8 cellular contexts compared by ENCODE assay signal in genomic region chr4:106329027-106329618, GRCh38. TPM values are rescaled to one million over a fixed set of nuclear protein-coding genes. Genes with fewer than 3 reads are reported as not detected.
DNase-seq lines count a peak whose midpoint lies in the region; ATAC-seq and TF ChIP-seq lines count a peak whose summit lies in the region.

No MANE protein-coding gene starts in this region.

- H4K91ac ChIP-seq in trophoblast cell (ENCODE audit: low read depth, low read length) = no peak overlapping the region

- peaks cover 0 to 6% of the 10 kb centered on the region in 2 experiments for H3K36me3 ChIP-seq in trophoblast cell (ENCODE audit: control insufficient read depth in 1 of 2, insufficient read depth in 2 of 2, low read length in 2 of 2)

- H2AFZ ChIP-seq in trophoblast cell (ENCODE audit: insufficient read depth, low read length, poor library complexity) = no peak overlapping the region

- intact Hi-C loops in activated T-helper 2 cell treated with anti-CD3 and anti-CD28 coated beads, Interferon-gamma antibody, Interleukin-2, Interleukin-4, amounts not matched to agents 10 μg/mL and 5 μg/mL and 100 μg/mL, durations not matched to agents 14 hours and 24 hours and 36 hours (cut with micrococcal nuclease) = no loop called here

- H3K27me3 ChIP-seq in trophoblast cell (ENCODE audit: insufficient read depth, low read length) = no peaks in the 10 kb centered on the region

- H3K36me3 Mint-ChIP-seq in activated T-helper 2 cell treated with anti-CD3 and anti-CD28 coated beads, Interferon-gamma antibody, Interleukin-2, Interleukin-4, amounts not matched to agents 10 μg/mL and 5 μg/mL and 100 μg/mL, durations not matched to agents 14 hours and 24 hours and 36 hours (ENCODE audit: low read depth) = peaks cover 62% of the 10 kb centered on the region

- H3K27ac ChIP-seq in trophoblast cell (ENCODE audit: low read depth, low read length) = no peak overlapping the region

- peak; percentile 66 for TF ChIP-seq CTCF in epithelial cell of esophagus (IDR thresholded peaks at IDR 0.05; ENCODE audit: insufficient read depth, low read depth, low read length, missing control alignments)

- no peak overlapping the region for H3K18ac ChIP-seq in trophoblast cell (ENCODE audit: low read length)

- H3K14ac ChIP-seq in trophoblast cell (ENCODE audit: low read length) = no peak overlapping the region

- H3K79me1 ChIP-seq in trophoblast cell (ENCODE audit: low read length) = no peaks in the 10 kb centered on the region

- no peaks in the 10 kb centered on the region for H3K4me1 ChIP-seq in trophoblast cell (ENCODE audit: control insufficient read depth in 1 of 2, insufficient read depth in 2 of 2, low read length in 2 of 2)

- H3K4me3 Mint-ChIP-seq in activated T-helper 2 cell treated with anti-CD3 and anti-CD28 coated beads, Interferon-gamma antibody, Interleukin-2, Interleukin-4, amounts not matched to agents 10 μg/mL and 5 μg/mL and 100 μg/mL, durations not matched to agents 14 hours and 24 hours and 36 hours (ENCODE audit: low read depth) = no peak overlapping the region

- H2BK5ac ChIP-seq in trophoblast cell (ENCODE audit: low read depth, low read length, poor library complexity) = no peak overlapping the region

- H3K9me3 ChIP-seq in trophoblast cell (ENCODE audit: insufficient read depth, low read depth, low read length) = no peaks in the 10 kb centered on the region

- no CpG with 5 or more reads among the region's 1 CpG for WGBS in trophoblast cell (ENCODE audit: extremely low coverage, insufficient coverage, insufficient read length)

- H3K27me3 Mint-ChIP-seq in activated T-helper 2 cell treated with anti-CD3 and anti-CD28 coated beads, Interferon-gamma antibody, Interleukin-2, Interleukin-4, amounts not matched to agents 10 μg/mL and 5 μg/mL and 100 μg/mL, durations not matched to agents 14 hours and 24 hours and 36 hours (ENCODE audit: low read depth) = no peaks in the 10 kb centered on the region

- H3K27ac Mint-ChIP-seq in activated T-helper 2 cell treated with anti-CD3 and anti-CD28 coated beads, Interferon-gamma antibody, Interleukin-2, Interleukin-4, amounts not matched to agents 10 μg/mL and 5 μg/mL and 100 μg/mL, durations not matched to agents 14 hours and 24 hours and 36 hours = no peak overlapping the region

- H3K4me1 Mint-ChIP-seq in activated T-helper 2 cell treated with anti-CD3 and anti-CD28 coated beads, Interferon-gamma antibody, Interleukin-2, Interleukin-4, amounts not matched to agents 10 μg/mL and 5 μg/mL and 100 μg/mL, durations not matched to agents 14 hours and 24 hours and 36 hours (ENCODE audit: low read depth) = peaks cover 10% of the 10 kb centered on the region

- no peak overlapping the region for H3K4me2 ChIP-seq in trophoblast cell (ENCODE audit: low read length)

- no peak overlapping the region for H4K8ac ChIP-seq in trophoblast cell (ENCODE audit: low read depth, low read length)

- ATAC-seq in GM19372 (IDR thresholded peaks at IDR 0.05; ENCODE audit: low read depth, unreplicated experiment) (peak; percentile 90), HG03378 (IDR thresholded peaks at IDR 0.05; ENCODE audit: unreplicated experiment) (peak; percentile 78)

- no peak overlapping the region for H4K12ac ChIP-seq in trophoblast cell (ENCODE audit: low read depth, low read length)

- no peak overlapping the region for H3K23ac ChIP-seq in trophoblast cell (ENCODE audit: low read length)

- H3K9ac ChIP-seq in trophoblast cell (ENCODE audit: low read length) = no peak overlapping the region

- no peak overlapping the region for H2BK12ac ChIP-seq in trophoblast cell (ENCODE audit: low read length)

- no peak overlapping the region for H2BK120ac ChIP-seq in trophoblast cell (ENCODE audit: insufficient read depth, low read length, poor library complexity)

- H3K79me2 ChIP-seq in trophoblast cell (ENCODE audit: control insufficient read depth, insufficient read depth, low read length, poor library complexity) = no peaks in the 10 kb centered on the region

- no peak overlapping the region for H3K4ac ChIP-seq in trophoblast cell (ENCODE audit: low read depth, low read length)

- no peaks in the 10 kb centered on the region for H3K9me3 Mint-ChIP-seq in activated T-helper 2 cell treated with anti-CD3 and anti-CD28 coated beads, Interferon-gamma antibody, Interleukin-2, Interleukin-4, amounts not matched to agents 10 μg/mL and 5 μg/mL and 100 μg/mL, durations not matched to agents 14 hours and 24 hours and 36 hours

- DNase-seq in DMS53 treated with DMSO at 0.1 percent for 48 hours (lab: John Stamatoyannopoulos, UW; ENCODE audit: unreplicated experiment) (peak; percentile 27), RPMI7951 (ENCODE audit: low read depth) (peak; percentile 17), epithelial cell of esophagus (ENCODE audit: low read depth) (peak; percentile 55), trophoblast cell (peak; percentile 1 to 58), KG1 (lab: John Stamatoyannopoulos, UW) (no peak)
- DNase-seq in activated T-helper 2 cell treated with anti-CD3 and anti-CD28 coated beads, Interferon-gamma antibody, Interleukin-2, Interleukin-4, amounts not matched to agents 10 μg/mL and 5 μg/mL and 100 μg/mL, durations not matched to agents 14 hours and 24 hours and 36 hours (ENCODE audit: low spot score) = no peak

- H2AK5ac ChIP-seq in trophoblast cell (ENCODE audit: low read length) = no peak overlapping the region

- H3K4me3 ChIP-seq in epithelial cell of esophagus (ENCODE audit: low read length) (no peak overlapping the region), trophoblast cell (ENCODE audit: low read depth, low read length) (no peak overlapping the region)

RNA-seq across cellular contexts. Expression of gene AIMP1, which starts 12.8 kb away (rescaled TPM):
- 33.3 and 35.4 TPM in 2 replicates for total RNA-seq in RPMI7951 (2014; rRNA removed; shearing (Covaris generic))
- polyA plus RNA-seq in trophoblast cell (2013) = 46.6 and 48.6 TPM in 2 replicates
- total RNA-seq in activated T-helper 2 cell treated with anti-CD3 and anti-CD28 coated beads, Interferon-gamma antibody, Interleukin-2, Interleukin-4, amounts not matched to agents 10 μg/mL and 5 μg/mL and 100 μg/mL, durations not matched to agents 14 hours and 24 hours and 36 hours = 72.1 and 72.5 TPM in 2 replicates

RNA-seq across cellular contexts. Expression of gene TBCK, which starts 13.1 kb away (rescaled TPM):
- total RNA-seq in RPMI7951 (2014; rRNA removed; shearing (Covaris generic)) = 12.5 and 22.2 TPM in 2 replicates
- 11.6 and 12.4 TPM in 2 replicates for polyA plus RNA-seq in trophoblast cell (2013)
- 28.5 and 29.8 TPM in 2 replicates for total RNA-seq in activated T-helper 2 cell treated with anti-CD3 and anti-CD28 coated beads, Interferon-gamma antibody, Interleukin-2, Interleukin-4, amounts not matched to agents 10 μg/mL and 5 μg/mL and 100 μg/mL, durations not matched to agents 14 hours and 24 hours and 36 hours

RNA-seq across cellular contexts. Expression of gene GIMD1, which starts 39.5 kb away (rescaled TPM):
- total RNA-seq in RPMI7951 (2014; rRNA removed; shearing (Covaris generic)) = not detected in 2 replicates
- not detected in 2 replicates for polyA plus RNA-seq in trophoblast cell (2013)
- total RNA-seq in activated T-helper 2 cell treated with anti-CD3 and anti-CD28 coated beads, Interferon-gamma antibody, Interleukin-2, Interleukin-4, amounts not matched to agents 10 μg/mL and 5 μg/mL and 100 μg/mL, durations not matched to agents 14 hours and 24 hours and 36 hours = not detected in 2 replicates

Comparison
In these comparisons a context has a peak if more than half of its experiments do, and no peak if none do; other contexts are left out.
1. DNase-seq: peak in DMS53 treated with DMSO at 0.1 percent for 48 hours (single experiment), RPMI7951 (single experiment), epithelial cell of esophagus (single experiment) and trophoblast cell (2 of 2); none in KG1 (single experiment) and activated T-helper 2 cell treated with anti-CD3 and anti-CD28 coated beads, Interferon-gamma antibody, Interleukin-2, Interleukin-4, amounts not matched to agents 10 μg/mL and 5 μg/mL and 100 μg/mL, durations not matched to agents 14 hours and 24 hours and 36 hours (single experiment).